In the genomic region with DNA sequence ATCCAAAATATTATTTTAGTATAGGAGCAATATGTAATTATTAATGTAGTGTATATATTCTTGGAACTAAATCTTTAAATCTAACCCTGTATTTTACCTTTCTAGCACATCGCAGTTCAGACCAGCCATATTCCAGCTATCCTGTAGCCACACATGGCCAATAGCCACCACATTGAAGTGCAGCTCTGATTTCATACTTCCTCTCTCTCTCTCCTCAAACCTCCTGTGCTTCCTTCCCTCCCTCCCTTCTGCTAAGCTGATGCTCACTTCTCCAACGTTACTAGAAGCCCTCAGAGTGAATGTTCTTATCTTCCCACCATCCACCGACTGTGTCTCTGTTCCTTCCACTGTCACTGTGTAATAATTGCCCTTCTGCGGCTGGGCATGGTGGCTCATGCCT, we compare ENCODE assay signal across 8 cellular contexts. TPM values are rescaled to one million over a fixed set of nuclear protein-coding genes. Genes with fewer than 3 reads are reported as not detected.
DNase-seq lines count a peak whose midpoint lies in the region; ATAC-seq and TF ChIP-seq lines count a peak whose summit lies in the region.
"Not testable (repeated sequence)": the region's sequence is repeated elsewhere in the genome, so short reads cannot be mapped to it uniquely, and the experiment has no call there.

No MANE protein-coding gene starts in this region.

- H3K27ac Mint-ChIP-seq in naive thymus-derived CD8-positive, alpha-beta T cell, result peak overlapping the region; percentile 91 to 98 (median 96)
- H3K27ac Mint-ChIP-seq in stimulated activated naive B cell treated with anti-CD40 and anti-IgM and Interleukin-4, amounts not matched to agents 10 μg/mL and 1 μg/mL and 100 μg/mL, for 72 hours, result peak overlapping the region; percentile 42

- H3K27me3 Mint-ChIP-seq in naive thymus-derived CD8-positive, alpha-beta T cell; stimulated activated naive B cell treated with anti-CD40 and anti-IgM and Interleukin-4, amounts not matched to agents 10 μg/mL and 1 μg/mL and 100 μg/mL, for 72 hours: not testable (repeated sequence)

- H3K4me1 ChIP-seq in BLaER1 treated with 17β-estradiol and CSF1 and Interleukin-3, amounts not matched to agents 10 nM and 100 nM, result peaks cover 11 to 35% (median 22%) of the 10 kb centered on the region in 10 experiments; a peak in 17 of 20 replicates
- not testable (repeated sequence) for H3K4me1 ChIP-seq in HCT116 (ENCODE audit: control insufficient read depth in 1 of 2, insufficient read depth in 2 of 2, low read length in 2 of 2)
- H3K4me1 ChIP-seq in body of pancreas (peaks cover 41% of the 10 kb centered on the region), heart left ventricle (peaks cover 0 to 43% (median 22%) of the 10 kb centered on the region in 12 donors)

- H3K9me3 Mint-ChIP-seq in naive thymus-derived CD8-positive, alpha-beta T cell, result peaks cover 0 to 25% (median 8%) of the 10 kb centered on the region in 9 donors
- H3K9me3 Mint-ChIP-seq in stimulated activated naive B cell treated with anti-CD40 and anti-IgM and Interleukin-4, amounts not matched to agents 10 μg/mL and 1 μg/mL and 100 μg/mL, for 72 hours, result not testable (repeated sequence)

- TF ChIP-seq CTCF in HCT116 (IDR thresholded peaks at IDR 0.05 in 2 of 3, conservative IDR thresholded peaks at IDR 0.05 in 1 of 3; ENCODE audit: borderline replicate concordance in 1 of 3, insufficient read depth in 1 of 3, low read depth in 2 of 3, low read length in 2 of 3); WERI-Rb-1 (IDR thresholded peaks at IDR 0.05; ENCODE audit: low read depth, low read length); body of pancreas (IDR thresholded peaks at IDR 0.05); heart left ventricle (IDR thresholded peaks at IDR 0.05): not testable (repeated sequence)

- peaks cover 40% of the 10 kb centered on the region for H3K79me2 ChIP-seq in HCT116 (ENCODE audit: insufficient read depth, low read length)

- H3K4me3 ChIP-seq in BLaER1 treated with 17β-estradiol and CSF1 and Interleukin-3, amounts not matched to agents 10 nM and 100 nM, result peak overlapping the region; percentile 79 to 98 (median 87); a peak in 17 of 20 replicates
- peak overlapping the region; percentile 69 to 86 for H3K4me3 ChIP-seq in HCT116 (replicated peaks in 1 of 2; ENCODE audit: low read depth in 1 of 2, low read length in 2 of 2)
- H3K4me3 ChIP-seq in WERI-Rb-1 (ENCODE audit: low read depth, low read length), result peak overlapping the region; percentile 82; the same call in 1 of the 2 replicates
- not testable (repeated sequence) for H3K4me3 ChIP-seq in body of pancreas
- H3K4me3 ChIP-seq in heart left ventricle, result peak overlapping the region in 10 of 12 donors; percentile 63 to 90 (median 79)

- TF ChIP-seq RAD21 in HCT116 (IDR thresholded peaks at IDR 0.05; ENCODE audit: low read depth), result not testable (repeated sequence)

- not testable (repeated sequence) for ATAC-seq in HCT116, body of pancreas
- ATAC-seq in heart left ventricle, result peak in 3 of 4 donors; percentile 14 to 23 (median 18)
- peak; percentile 8 to 9 for ATAC-seq in naive thymus-derived CD8-positive, alpha-beta T cell
- ATAC-seq in stimulated activated naive B cell treated with anti-CD40 and anti-IgM and Interleukin-4, amounts not matched to agents 10 μg/mL and 1 μg/mL and 100 μg/mL, for 72 hours (replicated peaks), result peak in 1 of 2 donors; percentile 22

- BruUV-seq in HCT116 (replicated peaks; lab: Mats Ljungman, UMichigan), result not testable (repeated sequence)

- not testable (repeated sequence) for TF ChIP-seq POLR2A in HCT116 (IDR thresholded peaks at IDR 0.05; ENCODE audit: borderline replicate concordance, extremely low read depth, insufficient read depth, insufficient read length); body of pancreas (IDR thresholded peaks at IDR 0.05); heart left ventricle (IDR thresholded peaks at IDR 0.05)

- not testable (repeated sequence) for DNase-seq in HCT116 (ENCODE audit: low read depth, low spot score); WERI-Rb-1; body of pancreas; heart left ventricle; stimulated activated naive B cell treated with anti-CD40 and anti-IgM and Interleukin-4, amounts not matched to agents 10 μg/mL and 1 μg/mL and 100 μg/mL, for 72 hours
- peak; percentile 29 to 34 for DNase-seq in NOMO-1 (lab: John Stamatoyannopoulos, UW; ENCODE audit: unreplicated experiment in 2 of 2)
- peak in 1 of 10 donors; percentile 8 for DNase-seq in naive thymus-derived CD8-positive, alpha-beta T cell

- POLR2A ChIA-PET in HCT116 (lab: Charles Lee), result not testable (repeated sequence)
- POLR2A ChIA-PET in naive thymus-derived CD8-positive, alpha-beta T cell (lab: Charles Lee), result interaction anchor here (0.6 to 2.5 kb wide), 12 partner anchors 31 to 1108 kb away, joined by 3 to 45 read pairs (median 6); a partner anchor contains a TSS

- H3K4me3 Mint-ChIP-seq in naive thymus-derived CD8-positive, alpha-beta T cell, result peak overlapping the region; percentile 91 to 98 (median 94)
- H3K4me3 Mint-ChIP-seq in stimulated activated naive B cell treated with anti-CD40 and anti-IgM and Interleukin-4, amounts not matched to agents 10 μg/mL and 1 μg/mL and 100 μg/mL, for 72 hours, result peak overlapping the region; percentile 30 to 96

- H3K36me3 ChIP-seq in BLaER1 treated with 17β-estradiol and CSF1 and Interleukin-3, amounts not matched to agents 10 nM and 100 nM, result peaks cover 30 to 34% (median 32%) of the 10 kb centered on the region in 11 experiments
- H3K36me3 ChIP-seq in HCT116 (ENCODE audit: control insufficient read depth in 1 of 2, insufficient read depth in 2 of 2, low read length in 2 of 2); body of pancreas (replicated peaks in 1 of 2; ENCODE audit: insufficient read depth in 1 of 2, low read depth in 2 of 2); heart left ventricle: not testable (repeated sequence)
- peaks cover 15% of the 10 kb centered on the region for H3K36me3 ChIP-seq in WERI-Rb-1

- intact Hi-C loops in HCT116 (cut with micrococcal nuclease); body of pancreas (cut with DNase I): not testable (repeated sequence)
- intact Hi-C loops in heart left ventricle (cut with DNase I), result loop anchor here in 3 of 10 donors (2.0 kb wide), 2 partner anchors 30 to 32 kb away; no protein-coding TSS in a partner anchor

- H3K9ac ChIP-seq in BLaER1 treated with 17β-estradiol and CSF1 and Interleukin-3, amounts not matched to agents 10 nM and 100 nM, result peak overlapping the region in 10 of 11 experiments; percentile 88 to 98 (median 94); a peak in 16 of 22 replicates
- peak overlapping the region; percentile 80 for H3K9ac ChIP-seq in HCT116 (ENCODE audit: low read length)

- CTCF ChIA-PET in HCT116 (lab: Charles Lee), result interaction anchor here (0.8 kb wide), 1 partner anchor 118 kb away, joined by 3 read pairs; no protein-coding TSS in a partner anchor

- 76 to 77% methylated on average over 3 to 4 of the region's 4 CpGs for WGBS in body of pancreas, 2 donors
- WGBS in heart left ventricle, 4 donors, result 54 to 71% (median 59%) methylated on average over 4 of the region's 4 CpGs

- H2AFZ ChIP-seq in HCT116 (ENCODE audit: low read depth, low read length, poor library complexity, severe bottlenecking), result peak overlapping the region; percentile 63

- H4K20me1 ChIP-seq in BLaER1 treated with 17β-estradiol and CSF1 and Interleukin-3, amounts not matched to agents 10 nM and 100 nM; HCT116 (ENCODE audit: insufficient read depth): not testable (repeated sequence)

- H3K4me2 ChIP-seq in BLaER1 treated with 17β-estradiol and CSF1 and Interleukin-3, amounts not matched to agents 10 nM and 100 nM, result peak overlapping the region; percentile 21 to 86 (median 44); a peak in 17 of 22 replicates
- H3K4me2 ChIP-seq in HCT116 (ENCODE audit: low read length), result peak overlapping the region; percentile 87

- H3K36me3 Mint-ChIP-seq in naive thymus-derived CD8-positive, alpha-beta T cell, result peaks cover 23 to 30% (median 27%) of the 10 kb centered on the region in 3 donors
- peaks cover 22 to 29% of the 10 kb centered on the region in 2 donors for H3K36me3 Mint-ChIP-seq in stimulated activated naive B cell treated with anti-CD40 and anti-IgM and Interleukin-4, amounts not matched to agents 10 μg/mL and 1 μg/mL and 100 μg/mL, for 72 hours

- not testable (repeated sequence) for H3K27me3 ChIP-seq in BLaER1 treated with 17β-estradiol and CSF1 and Interleukin-3, amounts not matched to agents 10 nM and 100 nM; HCT116 (ENCODE audit: insufficient read depth, low read length); WERI-Rb-1 (ENCODE audit: insufficient read depth, low read depth, severe bottlenecking); body of pancreas; heart left ventricle

- RAD21 ChIA-PET in HCT116 (lab: Charles Lee; ENCODE audit: low non-redundant PET in 1 of 2, low total read pairs in 2 of 2, uncharacterized antibody in 2 of 2, unreplicated experiment in 2 of 2), result not testable (repeated sequence)

- peaks cover 32 to 44% (median 33%) of the 10 kb centered on the region in 11 experiments for H3K9me3 ChIP-seq in BLaER1 treated with 17β-estradiol and CSF1 and Interleukin-3, amounts not matched to agents 10 nM and 100 nM (replicated peaks in 1 of 11)
- H3K9me3 ChIP-seq in HCT116 (ENCODE audit: control insufficient read depth in 1 of 2, insufficient read depth in 1 of 2, low read depth in 1 of 2, low read length in 2 of 2); WERI-Rb-1 (ENCODE audit: severe bottlenecking); body of pancreas; heart left ventricle: not testable (repeated sequence)

- peak overlapping the region in 10 of 11 experiments; percentile 86 to 98 (median 94); a peak in 21 of 22 replicates for H3K27ac ChIP-seq in BLaER1 treated with 17β-estradiol and CSF1 and Interleukin-3, amounts not matched to agents 10 nM and 100 nM
- H3K27ac ChIP-seq in HCT116 (ENCODE audit: low read depth, low read length) (peak overlapping the region; percentile 47; the same call in 1 of the 2 replicates), WERI-Rb-1 (peak overlapping the region; percentile 91), body of pancreas (peak overlapping the region; percentile 80 to 95 (median 90)), heart left ventricle (peak overlapping the region in 11 of 12 donors; percentile 69 to 93 (median 86))

- peaks cover 8 to 48% (median 32%) of the 10 kb centered on the region in 4 donors for H3K4me1 Mint-ChIP-seq in naive thymus-derived CD8-positive, alpha-beta T cell
- H3K4me1 Mint-ChIP-seq in stimulated activated naive B cell treated with anti-CD40 and anti-IgM and Interleukin-4, amounts not matched to agents 10 μg/mL and 1 μg/mL and 100 μg/mL, for 72 hours, result peaks cover 18 to 43% of the 10 kb centered on the region in 2 donors

- H3K9me2 ChIP-seq in HCT116 (ENCODE audit: insufficient read depth), result not testable (repeated sequence)

RNA-seq across cellular contexts. Expression of a gene that starts 0.5 kb away (rescaled TPM):
- total RNA-seq in HCT116 (2021; ENCODE audit: unreplicated experiment) (7.2 TPM), body of pancreas (10 to 100 TPM in 1 of 2 donors, 1 to 10 TPM in 1; 9.2 to 16.6 TPM), heart left ventricle (10 to 100 TPM in 3 of 9 donors, 1 to 10 TPM in 6; 2.8 to 13.0 (median 7.4) TPM)
- 5.0 and 6.4 TPM in 2 replicates for polyA plus RNA-seq in HCT116 (2012)
- polyA plus RNA-seq in heart left ventricle, result 1 to 10 TPM; 3.0 to 3.3 TPM
- total RNA-seq in naive thymus-derived CD8-positive, alpha-beta T cell, result 10 to 100 TPM; 23.2 to 23.9 TPM
- polyA plus RNA-seq in naive thymus-derived CD8-positive, alpha-beta T cell, result 1 to 10 TPM; 6.4 to 6.7 (median 6.4) TPM

RNA-seq across cellular contexts. Expression of a gene that starts 16.2 kb away (rescaled TPM):
- 2.5 TPM for total RNA-seq in HCT116 (2021; ENCODE audit: unreplicated experiment)
- polyA plus RNA-seq in HCT116 (2012), result 0.49 and 0.60 TPM in 2 replicates
- 10 to 100 TPM in 1 of 2 donors, 1 to 10 TPM in 1; 6.9 to 11.2 TPM for total RNA-seq in body of pancreas
- 1 to 10 TPM; 1.4 to 7.2 (median 2.8) TPM for total RNA-seq in heart left ventricle
- polyA plus RNA-seq in heart left ventricle, result 1 to 10 TPM; 1.5 to 2.7 TPM
- 1 to 10 TPM; 5.6 to 5.9 TPM for total RNA-seq in naive thymus-derived CD8-positive, alpha-beta T cell
- polyA plus RNA-seq in naive thymus-derived CD8-positive, alpha-beta T cell, result under 1 TPM; 0.13 to 0.44 (median 0.42) TPM
